Comparison of ENCODE assay signal across 14 cellular contexts in genomic region chr4:177484613-177485021, GRCh38. TPM values are rescaled to one million over a fixed set of nuclear protein-coding genes. Genes with fewer than 3 reads are reported as not detected.
DNase-seq lines count a peak whose midpoint lies in the region; ATAC-seq, FAIRE-seq and TF ChIP-seq lines count a peak whose summit lies in the region.
"Had no signal": no experiment of that assay in that cellular context is flagged by ENCODE, and none has a peak within 500 bp of the region (broad histone marks: within the 10 kb centered on the region; RNA-seq: fewer than 3 reads in every experiment).

No MANE protein-coding gene starts in this region.

- intact Hi-C loops in HCT116 (cut with micrococcal nuclease) = no loop called here

- 40% methylated on average over 1 of the region's 1 CpG for WGBS in A549 (ENCODE audit: missing lambda C conversion rate)

- no peak overlapping the region for H3K27ac Mint-ChIP-seq in WTC11
- H3K27ac Mint-ChIP-seq: activated CD8-positive, alpha-beta T cell treated with anti-CD3 and anti-CD28 coated beads for 36 hours had no signal

- POLR2A ChIA-PET in A549 (lab: Yijun Ruan, JAX) = no interaction called here
- POLR2A ChIA-PET in HCT116 (lab: Charles Lee) = no interaction called here
- POLR2A ChIA-PET in WTC11 (lab: Charles Lee) = no interaction called here

- no peaks in the 10 kb centered on the region for H3K79me2 ChIP-seq in HCT116 (ENCODE audit: insufficient read depth, low read length)

- no peaks in the 10 kb centered on the region for H4K20me1 ChIP-seq in HCT116 (ENCODE audit: insufficient read depth)

- H3K9me3 ChIP-seq in A549 (no peaks in the 10 kb centered on the region), HCT116 (ENCODE audit: control insufficient read depth in 1 of 2, insufficient read depth in 1 of 2, low read depth in 1 of 2, low read length in 2 of 2) (no peaks in the 10 kb centered on the region)
- H3K9me3 ChIP-seq: tibial nerve had no signal

- no peak for TF ChIP-seq RAD21 in A549 (conservative IDR thresholded peaks at IDR 0.05 in 1 of 2, IDR thresholded peaks at IDR 0.05 in 1 of 2)
- no peak for TF ChIP-seq RAD21 in HCT116 (IDR thresholded peaks at IDR 0.05; ENCODE audit: low read depth)

- H3K4me1 ChIP-seq in A549 (peaks cover 22% of the 10 kb centered on the region), HCT116 (ENCODE audit: control insufficient read depth in 1 of 2, insufficient read depth in 2 of 2, low read length in 2 of 2) (peaks cover 0 to 9% of the 10 kb centered on the region in 2 experiments; a peak in 1 of 4 replicates)
- H3K4me1 ChIP-seq: tibial nerve had no signal

- H3K27ac ChIP-seq in A549 = peak overlapping the region; percentile 4 to 74; a peak in 4 of 6 replicates
- no peak overlapping the region for H3K27ac ChIP-seq in HCT116 (ENCODE audit: low read depth, low read length)

- H3K4me3 Mint-ChIP-seq in WTC11 = no peak overlapping the region
- H3K4me3 Mint-ChIP-seq: activated CD8-positive, alpha-beta T cell treated with anti-CD3 and anti-CD28 coated beads for 36 hours had no signal

- DNase-seq in A549 (ENCODE audit: low read depth in 1 of 2, low spot score in 1 of 2) (peak in 1 of 2 experiments; percentile 20), HCT116 (ENCODE audit: low read depth, low spot score) (peak; percentile 23), WTC11 (ENCODE audit: low spot score) (no peak), glomerular endothelial cell (ENCODE audit: extremely low read depth, low read depth, low spot score) (peak; percentile 29), GM10266 (ENCODE audit: extremely low spot score) (no peak), NCI-H187 (lab: John Stamatoyannopoulos, UW) (no peak), T-helper 1 cell (no peak)
- DNase-seq in activated CD8-positive, alpha-beta memory T cell treated with anti-CD3 and anti-CD28 coated beads for 24 hours = no peak
- DNase-seq: ACHN; activated CD8-positive, alpha-beta T cell treated with anti-CD3 and anti-CD28 coated beads for 36 hours; NCI-H1048; NCI-H774 had no signal

- CTCF ChIA-PET in A549 (lab: Yijun Ruan, JAX) = interaction anchor here (1.0 kb wide), 1 partner anchor 10 kb away, joined by 3 read pairs; no protein-coding TSS in a partner anchor
- CTCF ChIA-PET in HCT116 (lab: Charles Lee) = no interaction called here
- CTCF ChIA-PET in WTC11 (lab: Charles Lee) = interaction anchor here (0.7 kb wide), 1 partner anchor 234 kb away, joined by 3 read pairs; no protein-coding TSS in a partner anchor

- H3K36me3 Mint-ChIP-seq in WTC11 = peaks cover 4% of the 10 kb centered on the region

- H3K4me2 ChIP-seq in A549 = peak overlapping the region; percentile 38
- H3K4me2 ChIP-seq in HCT116 (ENCODE audit: low read length) = peak overlapping the region; percentile 2; the same call in 1 of the 2 replicates

- H3K9ac ChIP-seq in HCT116 (ENCODE audit: low read length) = no peak overlapping the region

- H3K4me3 ChIP-seq in A549 (no peak overlapping the region), HCT116 (replicated peaks in 1 of 2; ENCODE audit: low read depth in 1 of 2, low read length in 2 of 2) (no peak overlapping the region)
- H3K4me3 ChIP-seq: tibial nerve had no signal

- H3K9me2 ChIP-seq in HCT116 (ENCODE audit: insufficient read depth) = no peaks in the 10 kb centered on the region

- no peaks in the 10 kb centered on the region for H3K27me3 ChIP-seq in HCT116 (ENCODE audit: insufficient read depth, low read length)
- H3K27me3 ChIP-seq: tibial nerve had no signal

- TF ChIP-seq EP300 in A549 (IDR thresholded peaks at IDR 0.05) = no peak

- RAD21 ChIA-PET in HCT116 (lab: Charles Lee; ENCODE audit: low non-redundant PET in 1 of 2, low total read pairs in 2 of 2, uncharacterized antibody in 2 of 2, unreplicated experiment in 2 of 2) = no interaction called here

- no peak for TF ChIP-seq POLR2A in A549 (IDR thresholded peaks at IDR 0.05; ENCODE audit: low read length)
- no peak for TF ChIP-seq POLR2A in HCT116 (IDR thresholded peaks at IDR 0.05; ENCODE audit: borderline replicate concordance, extremely low read depth, insufficient read depth, insufficient read length)

- BruUV-seq in HCT116 (replicated peaks; lab: Mats Ljungman, UMichigan) = no TSS peak

- H3K9me3 Mint-ChIP-seq in WTC11 = no peaks in the 10 kb centered on the region
- H3K9me3 Mint-ChIP-seq: activated CD8-positive, alpha-beta T cell treated with anti-CD3 and anti-CD28 coated beads for 36 hours had no signal

- no peak overlapping the region for H2AFZ ChIP-seq in HCT116 (ENCODE audit: low read depth, low read length, poor library complexity, severe bottlenecking)

- TF ChIP-seq CTCF in A549 (IDR thresholded peaks at IDR 0.05) (no peak), HCT116 (IDR thresholded peaks at IDR 0.05 in 2 of 3, conservative IDR thresholded peaks at IDR 0.05 in 1 of 3; ENCODE audit: borderline replicate concordance in 1 of 3, insufficient read depth in 1 of 3, low read depth in 2 of 3, low read length in 2 of 3) (no peak), WTC11 (IDR thresholded peaks at IDR 0.05) (no peak), GM10266 (IDR thresholded peaks at IDR 0.05; ENCODE audit: control insufficient read depth, insufficient read depth, low read depth, missing control alignments) (no peak)

- no peaks in the 10 kb centered on the region for H3K36me3 ChIP-seq in HCT116 (ENCODE audit: control insufficient read depth in 1 of 2, insufficient read depth in 2 of 2, low read length in 2 of 2)
- H3K36me3 ChIP-seq: tibial nerve had no signal

- peak; percentile 50 to 58; a peak in 5 of 6 replicates for ATAC-seq in A549
- ATAC-seq in HCT116 = peak; percentile 55; the same call in 1 of the 2 replicates
- ATAC-seq in WTC11 = peak; percentile 79
- ATAC-seq: activated CD8-positive, alpha-beta T cell treated with anti-CD3 and anti-CD28 coated beads for 36 hours had no signal

- H3K27me3 Mint-ChIP-seq in WTC11 (ENCODE audit: low read depth) = no peaks in the 10 kb centered on the region
- H3K27me3 Mint-ChIP-seq: activated CD8-positive, alpha-beta T cell treated with anti-CD3 and anti-CD28 coated beads for 36 hours had no signal

- peaks cover 28% of the 10 kb centered on the region for H3K4me1 Mint-ChIP-seq in WTC11

- no peak for FAIRE-seq in A549 (lab: Jason Lieb, UNC)
- FAIRE-seq: endometrium had no signal

TF ChIP-seq in A549, 52 proteins besides CTCF, POLR2A, EP300 and RAD21 (continues in another document):
- TF ChIP-seq ZNF302 (CRISPR knock-in tag; IDR thresholded peaks at IDR 0.05) (no peak), JUNB (IDR thresholded peaks at IDR 0.05) (peak; percentile 47; the same call in 1 of the 2 replicates), BHLHE40 (IDR thresholded peaks at IDR 0.05; ENCODE audit: low read depth, low read length) (no peak), CEBPB (IDR thresholded peaks at IDR 0.05) (0 out of 4 replicates have a peak, but pooled peaks of 1 of the 2 experiments have one; percentile 27), NFE2L2 (conservative IDR thresholded peaks at IDR 0.05; ENCODE audit: low read length) (no peak), POLR2AphosphoS2 (conservative IDR thresholded peaks at IDR 0.05; ENCODE audit: low read length) (no peak), ZC3H11A (IDR thresholded peaks at IDR 0.05) (no peak), GATA3 (IDR thresholded peaks at IDR 0.05; ENCODE audit: borderline replicate concordance) (no peak), MAX (IDR thresholded peaks at IDR 0.05) (no peak)

TF ChIP-seq in HCT116, 20 proteins besides CTCF, POLR2A, EP300 and RAD21 (continues in another document):
- no peak for TF ChIP-seq ATF3 (IDR thresholded peaks at IDR 0.05)
- no peak for TF ChIP-seq ELF1 (IDR thresholded peaks at IDR 0.05; ENCODE audit: borderline replicate concordance, low read depth)
- TF ChIP-seq MAX (IDR thresholded peaks at IDR 0.05) = no peak
- no peak for TF ChIP-seq SIN3A (IDR thresholded peaks at IDR 0.05; ENCODE audit: low read depth)
- no peak for TF ChIP-seq EZH2 (IDR thresholded peaks at IDR 0.05)
- TF ChIP-seq CEBPB (IDR thresholded peaks at IDR 0.05; ENCODE audit: low read depth) = no peak
- no peak for TF ChIP-seq ZNF274 (IDR thresholded peaks at IDR 0.05; ENCODE audit: low read depth, low read length)
- no peak for TF ChIP-seq EZH2phosphoT487 (IDR thresholded peaks at IDR 0.05; ENCODE audit: borderline replicate concordance)
- TF ChIP-seq CBX3 (IDR thresholded peaks at IDR 0.05; ENCODE audit: low read depth) = no peak

TF ChIP-seq in WTC11, 78 proteins besides CTCF, POLR2A, EP300 and RAD21 (continues in another document):
- TF ChIP-seq ZNF138 (CRISPR knock-in tag; conservative IDR thresholded peaks at IDR 0.05) (no peak), ERG (CRISPR knock-in tag; IDR thresholded peaks at IDR 0.05) (no peak), OVOL2 (CRISPR knock-in tag; IDR thresholded peaks at IDR 0.05; ENCODE audit: borderline replicate concordance) (no peak)

RNA-seq across cellular contexts. Expression of gene AGA, which starts 42.4 kb away (rescaled TPM):
- polyA plus RNA-seq in A549 (2011; rRNA removed) (36.8 and 44.0 TPM in 2 replicates), A549 (2017; fragmentation: RNase III; extraction: RNeasy Plus Mini Kit Qiagen cat#74134 plus additional on column Dnase treatment) (25.1 to 27.9 TPM (median 25.5 TPM) in 3 replicates)
- 16.5 and 16.6 TPM in 2 replicates for polyA plus RNA-seq in A549 (2012; cell fraction: cytosol; rRNA removed)
- polyA plus RNA-seq in A549 (2012; cell fraction: nucleus; rRNA removed) = 15.1 and 17.1 TPM in 2 replicates
- 13.7 and 19.8 TPM in 2 replicates for polyA minus RNA-seq in A549 (2011; rRNA and poly(A)+ RNA removed)
- total RNA-seq in HCT116 (2021; ENCODE audit: unreplicated experiment) (7.6 TPM), WTC11 (2021) (6.5 to 9.3 TPM (median 6.8 TPM) in 3 replicates), glomerular endothelial cell (14.0 and 40.0 TPM in 2 replicates)
- 10.2 and 13.4 TPM in 2 replicates for polyA plus RNA-seq in HCT116 (2012)

Comparison
In these comparisons a context has a peak if more than half of its experiments do, and no peak if none do; other contexts are left out.
1. DNase-seq: peak in HCT116 (single experiment) and glomerular endothelial cell (single experiment); none in WTC11 (single experiment), GM10266 (single experiment), NCI-H187 (0 of 2), T-helper 1 cell (0 of 5) and activated CD8-positive, alpha-beta memory T cell treated with anti-CD3 and anti-CD28 coated beads for 24 hours (single experiment).
2. Peak in every context shown above with its lines, with median percentiles within 50 percentile points of each other: ATAC-seq.